ENCODE assay signal across 24 cellular contexts in the genomic region with DNA sequence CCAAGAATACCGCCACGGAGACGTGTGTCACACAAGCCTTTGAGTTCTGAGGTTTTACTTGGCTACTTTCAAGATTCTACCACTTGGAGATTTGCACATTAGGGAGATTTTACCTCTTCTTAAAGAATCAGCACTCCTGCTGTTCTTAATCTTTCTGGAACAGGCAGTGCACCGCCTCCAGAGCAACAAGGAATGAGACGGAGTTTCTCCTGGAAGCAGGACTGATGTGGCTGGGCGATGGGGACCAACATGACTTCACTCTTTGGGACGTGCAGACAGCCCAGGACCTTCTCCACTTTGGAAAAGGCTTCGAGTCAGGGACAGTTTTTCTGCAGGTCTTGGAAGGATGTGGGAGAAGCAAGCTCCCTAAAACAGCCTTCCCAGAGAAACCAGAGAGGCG.
"Had no signal": no experiment of that assay in that cellular context is flagged by ENCODE, and none has a peak within 500 bp of the region (broad histone marks: within the 10 kb centered on the region; RNA-seq: fewer than 3 reads in every experiment).

No MANE protein-coding gene starts in this region.

- H3K4me3 Mint-ChIP-seq: activated B cell treated with CpG ODN at 0.5 μM for 24 hours; activated CD4-positive, alpha-beta memory T cell treated with anti-CD3 and anti-CD28 coated beads, Interleukin-2, amount 10 ng/mL, durations not matched to agents 7 days and 5 days; activated CD4-positive, alpha-beta T cell treated with anti-CD3 and anti-CD28 coated beads, Interleukin-2, amount 10 ng/mL, durations not matched to agents 24 days and 14 days; activated naive CD4-positive, alpha-beta T cell treated with anti-CD3 and anti-CD28 coated beads, Interleukin-2, amount 10 ng/mL, durations not matched to agents 7 days and 5 days; activated naive CD8-positive, alpha-beta T cell treated with anti-CD3 and anti-CD28 coated beads for 36 hours; activated T-cell treated with anti-CD3 and anti-CD28 coated beads, Interleukin-2, amount 50 U/mL, for 72 hours; T-cell had no signal

- H3K27ac ChIP-seq: breast epithelium, PC-9 had no signal

- H3K27me3 Mint-ChIP-seq: activated B cell treated with CpG ODN at 0.5 μM for 24 hours; activated CD4-positive, alpha-beta memory T cell treated with anti-CD3 and anti-CD28 coated beads, Interleukin-2, amount 10 ng/mL, durations not matched to agents 7 days and 5 days; activated CD4-positive, alpha-beta T cell treated with anti-CD3 and anti-CD28 coated beads, Interleukin-2, amount 10 ng/mL, durations not matched to agents 24 days and 14 days; activated naive CD4-positive, alpha-beta T cell treated with anti-CD3 and anti-CD28 coated beads, Interleukin-2, amount 10 ng/mL, durations not matched to agents 7 days and 5 days; activated naive CD8-positive, alpha-beta T cell treated with anti-CD3 and anti-CD28 coated beads for 36 hours; T-cell had no signal

- H3K4me3 ChIP-seq: breast epithelium, PC-9 had no signal

- H3K27ac Mint-ChIP-seq: activated B cell treated with CpG ODN at 0.5 μM for 24 hours; activated CD4-positive, alpha-beta memory T cell treated with anti-CD3 and anti-CD28 coated beads, Interleukin-2, amount 10 ng/mL, durations not matched to agents 7 days and 5 days; activated CD4-positive, alpha-beta T cell treated with anti-CD3 and anti-CD28 coated beads, Interleukin-2, amount 10 ng/mL, durations not matched to agents 24 days and 14 days; activated naive CD4-positive, alpha-beta T cell treated with anti-CD3 and anti-CD28 coated beads, Interleukin-2, amount 10 ng/mL, durations not matched to agents 7 days and 5 days; activated naive CD8-positive, alpha-beta T cell treated with anti-CD3 and anti-CD28 coated beads for 36 hours; activated T-helper 2 cell treated with anti-CD3 and anti-CD28 coated beads, Interferon-gamma antibody, Interleukin-2, Interleukin-4, amounts not matched to agents 10 μg/mL and 5 μg/mL and 100 μg/mL, durations not matched to agents 14 hours and 24 hours and 36 hours had no signal

- H3K4me1 ChIP-seq: breast epithelium had no signal

- H3K27me3 ChIP-seq: breast epithelium had no signal

- H3K36me3 ChIP-seq: breast epithelium had no signal

- H3K9me3 Mint-ChIP-seq: activated CD4-positive, alpha-beta T cell treated with anti-CD3 and anti-CD28 coated beads, Interleukin-2, amount 10 ng/mL, durations not matched to agents 24 days and 14 days; activated T-helper 2 cell treated with anti-CD3 and anti-CD28 coated beads, Interferon-gamma antibody, Interleukin-2, Interleukin-4, amounts not matched to agents 10 μg/mL and 5 μg/mL and 100 μg/mL, durations not matched to agents 14 hours and 24 hours and 36 hours had no signal

- ATAC-seq: T-cell had no signal

- H3K9me3 ChIP-seq: breast epithelium had no signal

- DNase-seq: activated B cell treated with CpG ODN at 0.5 μM for 24 hours; activated CD4-positive, alpha-beta memory T cell treated with anti-CD3 and anti-CD28 coated beads, Interleukin-2, amount 10 ng/mL, durations not matched to agents 7 days and 5 days; activated CD4-positive, alpha-beta T cell treated with anti-CD3 and anti-CD28 coated beads for 1 hour; activated CD4-positive, alpha-beta T cell treated with anti-CD3 and anti-CD28 coated beads, Interleukin-2, amount 10 ng/mL, durations not matched to agents 24 days and 14 days; activated CD8-positive, alpha-beta memory T cell treated with anti-CD3 and anti-CD28 coated beads, Interleukin-2, amount 50 U/mL, for 4 hours; activated gamma-delta T cell treated with Interleukin-2 at 50 U/mL for 16 hours; activated naive CD4-positive, alpha-beta T cell treated with anti-CD3 and anti-CD28 coated beads, Interleukin-2, amount 10 ng/mL, durations not matched to agents 7 days and 5 days; activated naive CD8-positive, alpha-beta T cell treated with anti-CD3 and anti-CD28 coated beads for 36 hours; caudate nucleus; IMR-90; KBM-7; NCI-H1092; NCI-H1930; NCI-H2107; NCI-H345; NCI-H510A treated with DMSO at 0.1 percent for 48 hours; NCI-H69; PC-9; SHP77 treated with DMSO at 0.1 percent for 48 hours; T-cell; T1000 had no signal
